Comparison of ENCODE assay signal across 8 cellular contexts in genomic region chr12:95473947-95474817, GRCh38. TPM values are rescaled to one million over a fixed set of nuclear protein-coding genes. Genes with fewer than 3 reads are reported as not detected.
DNase-seq lines count a peak whose midpoint lies in the region; ATAC-seq and TF ChIP-seq lines count a peak whose summit lies in the region.

METAP2 (plus strand) TSS chr12:95474152; CDS start chr12:95474180, 28 bp downstream.

- ATAC-seq in HG02870 (IDR thresholded peaks at IDR 0.05; ENCODE audit: unreplicated experiment) = peak; percentile 95
- peak; percentile 99 to 100 (median 100) for ATAC-seq in heart right ventricle
- ATAC-seq in upper lobe of right lung = peak; percentile 100

- H3K27me3 ChIP-seq in heart right ventricle = no peaks in the 10 kb centered on the region
- H3K27me3 ChIP-seq in upper lobe of right lung = no peaks in the 10 kb centered on the region

- H3K4me3 ChIP-seq in heart right ventricle (peak within 1 kb of the TSS; percentile 68 to 96 (median 90)), upper lobe of right lung (peak within 1 kb of the TSS; percentile 97)

- in situ Hi-C loops in GM13976 (cut with MboI; ENCODE audit: low sequenced_read_pairs, unreplicated experiment) = no loop called here

- TF ChIP-seq CTCF in GM13976 (IDR thresholded peaks at IDR 0.05; ENCODE audit: borderline replicate concordance, control extremely low read depth, extremely low read depth, insufficient read depth, missing control alignments) (no peak), heart right ventricle (IDR thresholded peaks at IDR 0.05) (no peak), upper lobe of right lung (IDR thresholded peaks at IDR 0.05) (no peak)

- intact Hi-C loops in T-helper 1 cell treated with Interleukin-12 subunit alpha and Interleukin-12 subunit beta and Interleukin-4 antibody, amounts not matched to agents 30 ng/mL and 1 ng/mL, for 36 hours (cut with micrococcal nuclease) = loop anchor here (1.0 to 5.0 kb wide), 14 partner anchors 45 to 1797 kb away; partner anchors contain the start of genes AMDHD1, CCDC38, CRADD and FGD6
- intact Hi-C loops in heart right ventricle (cut with DNase I) = loop anchor here in 2 of 10 donors (1.0 to 10.0 kb wide), 3 partner anchors 87 to 399 kb away; partner anchors contain the start of gene NR2C1 (in 1 of the 2)
- intact Hi-C loops in posterior vena cava (cut with DNase I) = no loop called here
- intact Hi-C loops in upper lobe of right lung (cut with DNase I) = no loop called here

- H3K36me3 ChIP-seq in heart right ventricle = peaks cover 0 to 35% (median 11%) of the 10 kb centered on the region in 9 donors
- peaks cover 34% of the 10 kb centered on the region for H3K36me3 ChIP-seq in upper lobe of right lung

- H3K9me3 ChIP-seq in heart right ventricle (no peaks in the 10 kb centered on the region), upper lobe of right lung (no peaks in the 10 kb centered on the region)

- DNase-seq in GM13976 (ENCODE audit: low spot score) (peak; percentile 95), NCI-H146 treated with DMSO at 0.1 percent for 48 hours (lab: John Stamatoyannopoulos, UW; ENCODE audit: unreplicated experiment) (peak; percentile 95), amniotic epithelial cell (ENCODE audit: low read depth) (peak; percentile 96), heart right ventricle (peak; percentile 95 to 97), posterior vena cava (ENCODE audit: low spot score) (peak; percentile 99), upper lobe of right lung (peak; percentile 98)

- H3K27ac ChIP-seq in heart right ventricle = peak within 1 kb of the TSS; percentile 78 to 97 (median 95)
- peak within 1 kb of the TSS; percentile 98 for H3K27ac ChIP-seq in upper lobe of right lung

- 0% methylated on average over 54 of the region's 54 CpGs for WGBS in heart right ventricle, 2 donors

- H3K4me1 ChIP-seq in heart right ventricle = peaks cover 0 to 39% (median 28%) of the 10 kb centered on the region in 9 donors
- H3K4me1 ChIP-seq in upper lobe of right lung = peaks cover 22% of the 10 kb centered on the region

RNA-seq across cellular contexts. Expression of gene METAP2, which starts in this region (rescaled TPM):
- total RNA-seq in T-helper 1 cell treated with Interleukin-12 subunit alpha and Interleukin-12 subunit beta and Interleukin-4 antibody, amounts not matched to agents 30 ng/mL and 1 ng/mL, for 36 hours = 66.2 and 84.9 TPM in 2 replicates
- total RNA-seq in heart right ventricle (10 to 100 TPM; 48.8 to 68.7 (median 58.4) TPM), posterior vena cava (10 to 100 TPM; 46.9 to 51.0 TPM), upper lobe of right lung (53.8 TPM)
- polyA plus RNA-seq in heart right ventricle = 10 to 100 TPM; 41.3 to 86.4 TPM

Comparison
In these comparisons a context has a peak if more than half of its experiments do, and no peak if none do; other contexts are left out.
1. Peak in every context shown above with its lines: DNase-seq, ATAC-seq, H3K4me3 ChIP-seq and H3K27ac ChIP-seq.